19 cellular contexts compared by ENCODE assay signal in the genomic region with DNA sequence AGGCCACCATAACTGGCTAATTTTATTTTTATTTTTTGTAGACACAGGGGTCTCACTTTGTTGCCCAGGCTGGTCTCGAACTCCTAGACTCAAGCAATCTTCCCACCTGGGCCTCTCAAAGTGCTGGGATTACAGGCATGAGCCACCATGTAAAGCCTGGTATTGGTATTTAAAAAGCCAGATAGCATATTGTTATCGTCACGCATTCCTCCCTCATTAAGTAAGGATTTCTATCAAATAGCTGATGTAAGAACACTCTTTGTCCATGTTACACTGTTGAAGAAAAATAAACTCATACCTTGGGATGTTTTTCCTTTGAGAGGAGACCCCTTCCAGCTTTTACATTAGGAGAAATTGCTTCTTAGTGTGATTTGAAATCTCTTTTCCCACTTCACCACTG. TPM values are rescaled to one million over a fixed set of nuclear protein-coding genes. Genes with fewer than 3 reads are reported as not detected.
DNase-seq lines count a peak whose midpoint lies in the region; ATAC-seq and TF ChIP-seq lines count a peak whose summit lies in the region.
"Had no signal": no experiment of that assay in that cellular context is flagged by ENCODE, and none has a peak within 500 bp of the region (broad histone marks: within the 10 kb centered on the region; RNA-seq: fewer than 3 reads in every experiment).

No MANE protein-coding gene starts in this region.

- no peak for ATAC-seq in HG03378 (IDR thresholded peaks at IDR 0.05; ENCODE audit: unreplicated experiment)
- no peak for ATAC-seq in GM21576 (IDR thresholded peaks at IDR 0.05; ENCODE audit: unreplicated experiment)

- no peaks in the 10 kb centered on the region for H3K27me3 ChIP-seq in cardiac muscle cell
- no peaks in the 10 kb centered on the region for H3K27me3 ChIP-seq in ectodermal cell (ENCODE audit: control insufficient read depth, insufficient read depth, low read length, poor library complexity, severe bottlenecking)
- H3K27me3 ChIP-seq: adrenal gland had no signal

- H3K27me3 Mint-ChIP-seq in nephron (ENCODE audit: low read depth), result no peaks in the 10 kb centered on the region

- peaks cover 6% of the 10 kb centered on the region for H3K4me1 ChIP-seq in cardiac muscle cell (ENCODE audit: low read depth)
- H3K4me1 ChIP-seq in ectodermal cell (ENCODE audit: control insufficient read depth, insufficient read depth, low read length), result peaks cover 59% of the 10 kb centered on the region

- no peaks in the 10 kb centered on the region for H3K9me3 Mint-ChIP-seq in nephron
- H3K9me3 Mint-ChIP-seq: IgD-negative memory B cell had no signal

- intact Hi-C loops in cardiac septum (cut with DNase I), result no loop called here

- H3K4me1 Mint-ChIP-seq in nephron, result peaks cover 37% of the 10 kb centered on the region

- 88 to 94% methylated on average over 3 of the region's 3 CpGs for WGBS in ectodermal cell, 2 experiments

- H3K36me3 Mint-ChIP-seq in nephron (ENCODE audit: low read depth), result no peaks in the 10 kb centered on the region

- peak overlapping the region; percentile 87 for H3K27ac ChIP-seq in cardiac muscle cell
- H3K27ac ChIP-seq in ectodermal cell (ENCODE audit: insufficient read depth, low read depth, low read length, poor library complexity, severe bottlenecking), result peak overlapping the region; percentile 99
- H3K27ac ChIP-seq: adrenal gland, GM23248, upper lobe of right lung had no signal

- DNase-seq in cardiac muscle cell (ENCODE audit: low read depth in 1 of 2, low spot score in 1 of 2) (peak in 1 of 2 donors; percentile 6), cardiac septum (ENCODE audit: low spot score) (no peak), NCI-H187 (lab: John Stamatoyannopoulos, UW) (no peak), NCI-H2171 (lab: John Stamatoyannopoulos, UW) (no peak)
- DNase-seq: activated CD8-positive, alpha-beta T cell treated with anti-CD3 and anti-CD28 coated beads, Interleukin-2, amount 10 ng/mL, durations not matched to agents 7 days and 5 days; activated gamma-delta T cell treated with Interleukin-2 at 50 U/mL for 16 hours; adrenal gland; central memory CD4-positive, alpha-beta T cell; DMS53; erythroblast; GM23248; stimulated activated CD8-positive, alpha-beta memory T cell treated with anti-CD3 and anti-CD28 coated beads, Interleukin-4, amount 100 ng/mL, for 48 hours; SW 1271; upper lobe of right lung had no signal

- H3K4me3 ChIP-seq in cardiac muscle cell (no peak overlapping the region), ectodermal cell (ENCODE audit: insufficient read depth, low read depth, low read length) (no peak overlapping the region)
- H3K4me3 ChIP-seq: adrenal gland, GM23248, upper lobe of right lung had no signal

- H3K36me3 ChIP-seq in cardiac muscle cell, result no peaks in the 10 kb centered on the region
- no peaks in the 10 kb centered on the region for H3K36me3 ChIP-seq in ectodermal cell (ENCODE audit: control insufficient read depth, insufficient read depth, low read length)
- H3K36me3 ChIP-seq: adrenal gland, upper lobe of right lung had no signal

- no peak for TF ChIP-seq CTCF in cardiac muscle cell (IDR thresholded peaks at IDR 0.05; ENCODE audit: low read depth, low read length)
- TF ChIP-seq CTCF in nephron (IDR thresholded peaks at IDR 0.05; ENCODE audit: unreplicated experiment in 3 of 3), result no peak

- peak overlapping the region; percentile 92 to 98 (median 98) for H3K27ac Mint-ChIP-seq in nephron
- H3K27ac Mint-ChIP-seq: activated CD8-positive, alpha-beta T cell treated with anti-CD3 and anti-CD28 coated beads, Interleukin-2, amount 10 ng/mL, durations not matched to agents 7 days and 5 days; IgD-negative memory B cell had no signal

- H3K9me3 ChIP-seq in cardiac muscle cell (ENCODE audit: low read depth) (no peaks in the 10 kb centered on the region), ectodermal cell (ENCODE audit: control insufficient read depth, low read length) (no peaks in the 10 kb centered on the region)
- H3K9me3 ChIP-seq: adrenal gland, upper lobe of right lung had no signal

- peak overlapping the region; percentile 66 to 73 (median 73) for H3K4me3 Mint-ChIP-seq in nephron
- H3K4me3 Mint-ChIP-seq: activated CD8-positive, alpha-beta T cell treated with anti-CD3 and anti-CD28 coated beads, Interleukin-2, amount 10 ng/mL, durations not matched to agents 7 days and 5 days; IgD-negative memory B cell had no signal

RNA-seq across cellular contexts. Expression of a gene that starts 39.2 kb away (rescaled TPM):
- 136 and 138 TPM in 2 replicates for total RNA-seq in cardiac muscle cell
- 182 and 216 TPM in 2 replicates for polyA plus RNA-seq in cardiac muscle cell
- total RNA-seq in cardiac septum, result 52.9 TPM
- 103 TPM for polyA plus RNA-seq in ectodermal cell (2013, experiment 1 of 4)
- 105 TPM for polyA plus RNA-seq in ectodermal cell (2013, experiment 2 of 4)
- polyA plus RNA-seq in ectodermal cell (2013, experiment 3 of 4), result 92.0 TPM
- 99.5 TPM for polyA plus RNA-seq in ectodermal cell (2013, experiment 4 of 4)
